Comparison of ENCODE assay signal across 18 cellular contexts in genomic region chr22:45587638-45588481, GRCh38.
A peak's percentile ranks its signal among the peaks of the same experiment; 100 is the strongest.
DNase-seq lines count a peak whose midpoint lies in the region; ATAC-seq and TF ChIP-seq lines count a peak whose summit lies in the region.
"Had no signal": no experiment of that assay in that cellular context is flagged by ENCODE, and none has a peak within 500 bp of the region (broad histone marks: within the 10 kb centered on the region; RNA-seq: fewer than 3 reads in every experiment).

No MANE protein-coding gene starts in this region.

- no peaks in the 10 kb centered on the region for H3K9me3 Mint-ChIP-seq in brain
- H3K9me3 Mint-ChIP-seq: activated CD4-positive, alpha-beta memory T cell treated with anti-CD3 and anti-CD28 coated beads, Interleukin-2, amount 10 ng/mL, durations not matched to agents 7 days and 5 days had no signal

- H3K4me3 Mint-ChIP-seq in brain, result peak overlapping the region in 2 of 5 experiments; percentile 28 to 42
- H3K4me3 Mint-ChIP-seq: activated CD4-positive, alpha-beta memory T cell treated with anti-CD3 and anti-CD28 coated beads, Interleukin-2, amount 10 ng/mL, durations not matched to agents 7 days and 5 days; stimulated activated naive CD8-positive, alpha-beta T cell treated with anti-CD3 and anti-CD28 coated beads, Interleukin-15, Interleukin-2, amounts not matched to agents 100 ng/mL and 50 ng/mL, for 24 hours had no signal

- H3K4me1 ChIP-seq in HEK293 (ENCODE audit: control insufficient read depth, insufficient read depth, low read length) (no peaks in the 10 kb centered on the region), lower lobe of right lung (peaks cover 24% of the 10 kb centered on the region)

- CTCF ChIA-PET in HEK293 (lab: Yijun Ruan, JAX), result interaction anchor here (0.6 kb wide), 1 partner anchor 14 kb away, joined by 4 read pairs; no protein-coding TSS in a partner anchor

- peaks cover 3% of the 10 kb centered on the region for H3K36me3 Mint-ChIP-seq in brain

- TF ChIP-seq CTCF in HEK293 (tag by site-specific recombination; IDR thresholded peaks at IDR 0.05) (no peak), brain (conservative IDR thresholded peaks at IDR 0.05) (no peak), lower lobe of right lung (IDR thresholded peaks at IDR 0.05) (no peak)

- H3K27ac Mint-ChIP-seq in brain, result peak overlapping the region; percentile 33 to 83 (median 57)
- H3K27ac Mint-ChIP-seq: activated CD4-positive, alpha-beta memory T cell treated with anti-CD3 and anti-CD28 coated beads, Interleukin-2, amount 10 ng/mL, durations not matched to agents 7 days and 5 days; stimulated activated naive CD8-positive, alpha-beta T cell treated with anti-CD3 and anti-CD28 coated beads, Interleukin-15, Interleukin-2, amounts not matched to agents 100 ng/mL and 50 ng/mL, for 24 hours had no signal

- H3K27me3 ChIP-seq in lower lobe of right lung (ENCODE audit: low read depth), result no peaks in the 10 kb centered on the region
- H3K27me3 ChIP-seq: vagina had no signal

- DNase-seq in AG08395 (ENCODE audit: low spot score) (peak; percentile 73), lower lobe of right lung (peak; percentile 12), AML-193 (lab: John Stamatoyannopoulos, UW) (no peak), SHP77 treated with DMSO at 0.1 percent for 48 hours (lab: John Stamatoyannopoulos, UW) (no peak)
- no peak for DNase-seq in activated CD4-positive, alpha-beta T cell treated with anti-CD3 and anti-CD28 coated beads, Interleukin-2, amount 50 U/mL, for 48 hours
- DNase-seq: activated CD4-positive, alpha-beta memory T cell treated with anti-CD3 and anti-CD28 coated beads, Interleukin-2, amount 10 ng/mL, durations not matched to agents 7 days and 5 days; aorta; DMS 273 treated with DMSO at 0.1 percent for 48 hours; mammary epithelial cell; NCI-H2107; occipital lobe; Right ventricle myocardium superior had no signal

- H3K4me1 Mint-ChIP-seq in brain, result peaks cover 33% of the 10 kb centered on the region

- POLR2A ChIA-PET in HEK293 (lab: Yijun Ruan, JAX), result no interaction called here

- intact Hi-C loops in lower lobe of right lung (cut with DNase I), result no loop called here

- ATAC-seq in lower lobe of right lung, result no peak
- ATAC-seq in GM21529 (IDR thresholded peaks at IDR 0.05; ENCODE audit: unreplicated experiment), result no peak

- no peak overlapping the region for H3K4me3 ChIP-seq in HEK293 (ENCODE audit: low read depth, low read length)
- no peak overlapping the region for H3K4me3 ChIP-seq in lower lobe of right lung
- H3K4me3 ChIP-seq: skin epidermis, vagina had no signal

- H3K9me3 ChIP-seq in HEK293 (ENCODE audit: control insufficient read depth, insufficient read depth, low read depth, low read length) (no peaks in the 10 kb centered on the region), lower lobe of right lung (no peaks in the 10 kb centered on the region)
- H3K9me3 ChIP-seq: vagina had no signal

- no peaks in the 10 kb centered on the region for H3K36me3 ChIP-seq in HEK293 (ENCODE audit: control insufficient read depth in 2 of 2, insufficient read depth in 1 of 2, low read length in 2 of 2)
- H3K36me3 ChIP-seq in lower lobe of right lung, result peaks cover 3% of the 10 kb centered on the region

- peaks cover 2% of the 10 kb centered on the region for H3K27me3 Mint-ChIP-seq in brain
- H3K27me3 Mint-ChIP-seq: activated CD4-positive, alpha-beta memory T cell treated with anti-CD3 and anti-CD28 coated beads, Interleukin-2, amount 10 ng/mL, durations not matched to agents 7 days and 5 days had no signal

- H3K27ac ChIP-seq in HEK293 (ENCODE audit: extremely low read depth, low read depth, low read length) (no peak overlapping the region), lower lobe of right lung (no peak overlapping the region)
- H3K27ac ChIP-seq: skin epidermis, vagina had no signal

TF ChIP-seq in HEK293, 187 proteins besides CTCF, POLR2A, EP300 and RAD21:
- peak; percentile 52; the same call in 1 of the 2 replicates for TF ChIP-seq ZFP3 (tag by site-specific recombination; IDR thresholded peaks at IDR 0.05; ENCODE audit: low read depth)
- TF ChIP-seq ZNF513 (tag by site-specific recombination; IDR thresholded peaks at IDR 0.05), result no peak
- no peak for TF ChIP-seq KLF10 (tag by site-specific recombination; IDR thresholded peaks at IDR 0.05)
- TF ChIP-seq ZNF175 (tag by site-specific recombination; IDR thresholded peaks at IDR 0.05), result no peak
- TF ChIP-seq, protein P1, sequence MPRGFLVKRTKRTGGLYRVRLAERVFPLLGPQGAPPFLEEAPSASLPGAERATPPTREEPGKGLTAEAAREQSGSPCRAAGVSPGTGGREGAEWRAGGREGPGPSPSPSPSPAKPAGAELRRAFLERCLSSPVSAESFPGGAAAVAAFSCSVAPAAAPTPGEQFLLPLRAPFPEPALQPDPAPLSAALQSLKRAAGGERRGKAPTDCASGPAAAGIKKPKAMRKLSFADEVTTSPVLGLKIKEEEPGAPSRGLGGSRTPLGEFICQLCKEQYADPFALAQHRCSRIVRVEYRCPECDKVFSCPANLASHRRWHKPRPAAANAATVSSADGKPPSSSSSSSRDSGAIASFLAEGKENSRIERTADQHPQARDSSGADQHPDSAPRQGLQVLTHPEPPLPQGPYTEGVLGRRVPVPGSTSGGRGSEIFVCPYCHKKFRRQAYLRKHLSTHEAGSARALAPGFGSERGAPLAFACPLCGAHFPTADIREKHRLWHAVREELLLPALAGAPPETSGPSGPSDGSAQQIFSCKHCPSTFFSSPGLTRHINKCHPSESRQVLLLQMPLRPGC (tag by site-specific recombination; IDR thresholded peaks at IDR 0.05), result no peak

Comparison
In these comparisons a context has a peak if more than half of its experiments do, and no peak if none do; other contexts are left out.
1. DNase-seq: peak in AG08395 (single experiment) and lower lobe of right lung (single experiment); none in AML-193 (0 of 2), activated CD4-positive, alpha-beta T cell treated with anti-CD3 and anti-CD28 coated beads, Interleukin-2, amount 50 U/mL, for 48 hours (0 of 2) and SHP77 treated with DMSO at 0.1 percent for 48 hours (single experiment).